ENCODE assay signal across 16 cellular contexts in the genomic region with DNA sequence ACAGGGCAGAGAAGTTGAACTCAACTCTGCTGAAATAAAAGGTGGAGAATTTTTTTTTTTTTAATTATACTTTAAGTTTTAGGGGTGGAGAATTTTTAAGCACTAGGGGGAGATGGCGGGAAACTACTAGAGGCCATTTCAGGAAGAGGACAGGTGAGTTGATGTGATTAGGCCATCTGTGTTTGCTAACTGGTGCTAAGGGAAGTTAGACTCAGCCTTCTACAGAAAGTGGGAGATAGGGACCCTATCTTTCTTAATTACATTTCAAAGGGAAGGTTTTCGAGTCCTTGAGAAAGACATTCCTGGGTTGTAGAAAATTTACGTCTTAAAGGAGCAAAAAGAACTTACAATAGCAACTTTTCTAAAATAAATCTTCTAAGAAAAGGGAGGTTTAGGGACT.
A peak's percentile ranks its signal among the peaks of the same experiment; 100 is the strongest.
DNase-seq lines count a peak whose midpoint lies in the region; ATAC-seq, FAIRE-seq and TF ChIP-seq lines count a peak whose summit lies in the region.
"Had no signal": no experiment of that assay in that cellular context is flagged by ENCODE, and none has a peak within 500 bp of the region (broad histone marks: within the 10 kb centered on the region; RNA-seq: fewer than 3 reads in every experiment).

No MANE protein-coding gene starts in this region.

- WGBS in H1 (ENCODE audit: extremely low coverage in 1 of 2, insufficient coverage in 1 of 2, insufficient read length in 1 of 2, insufficient replicate concordance in 2 of 2, low coverage in 1 of 2, low lambda C conversion rate in 2 of 2, missing lambda C conversion rate in 1 of 2), 2 experiments: 62% methylated on average over 3 of the region's 3 CpGs; no CpG with 5 or more reads in 1 of the 2 experiments

- H3K36me3 ChIP-seq in GM23338 (ENCODE audit: insufficient read depth) (no peaks in the 10 kb centered on the region), H1 (ENCODE audit: control insufficient read depth in 2 of 4, insufficient read depth in 4 of 4, low read length in 3 of 4) (no peaks in the 10 kb centered on the region)
- H3K36me3 ChIP-seq: BE2C had no signal

- no peak overlapping the region for H3K56ac ChIP-seq in H1 (replicated peaks; ENCODE audit: insufficient read length, low read depth, low read length)

- H3K4me1 ChIP-seq in GM23338 (ENCODE audit: insufficient read depth): no peaks in the 10 kb centered on the region
- no peaks in the 10 kb centered on the region for H3K4me1 ChIP-seq in H1 (replicated peaks in 1 of 4; ENCODE audit: control insufficient read depth in 3 of 4, insufficient read depth in 4 of 4, low read length in 3 of 4)
- H3K4me1 ChIP-seq: A549, BE2C had no signal

- H3F3A ChIP-seq in GM23338 (replicated peaks; ENCODE audit: low read depth): no peaks in the 10 kb centered on the region

- no peak overlapping the region for H4K8ac ChIP-seq in H1 (ENCODE audit: extremely low read depth, insufficient read depth, low read length)

- FAIRE-seq in H1 (lab: Jason Lieb, UNC): no peak
- FAIRE-seq: A549 had no signal

- ATAC-seq in GM23338: peak; percentile 80
- ATAC-seq in activated naive CD4-positive, alpha-beta T cell treated with anti-CD3 and anti-CD28 coated beads, Interleukin-2, amount 50 U/mL, for 72 hours: no peak
- ATAC-seq: A549; CD8-positive, alpha-beta T cell had no signal

- peaks cover 7% of the 10 kb centered on the region; the same call in 2 of the 3 replicates for H3K9me3 Mint-ChIP-seq in GM23338
- H3K9me3 Mint-ChIP-seq in activated naive CD4-positive, alpha-beta T cell treated with anti-CD3 and anti-CD28 coated beads, Interleukin-2, amount 50 U/mL, for 72 hours: peaks cover 0 to 4% of the 10 kb centered on the region in 2 donors
- H3K9me3 Mint-ChIP-seq: CD8-positive, alpha-beta T cell had no signal

- H3K9me3 ChIP-seq in H1 (ENCODE audit: insufficient read depth in 2 of 2, low read depth in 1 of 2, low read length in 1 of 2): peaks cover 0 to 9% of the 10 kb centered on the region in 2 experiments; a peak in 2 of 4 replicates
- H3K9me3 ChIP-seq: A549 had no signal

- no peak overlapping the region for H2BK5ac ChIP-seq in H1 (ENCODE audit: low read depth, low read length)

- H3K4me3 Mint-ChIP-seq in GM23338: no peak overlapping the region
- H3K4me3 Mint-ChIP-seq: CD14-positive monocyte; CD8-positive, alpha-beta T cell; HFFc6; IgD-negative memory B cell had no signal

- H3K79me2 ChIP-seq in GM23338 (replicated peaks; ENCODE audit: insufficient read depth) (no peaks in the 10 kb centered on the region), H1 (ENCODE audit: control insufficient read depth in 1 of 2, insufficient read depth in 2 of 2, low read length in 2 of 2) (no peaks in the 10 kb centered on the region)

- H3K27me3 Mint-ChIP-seq in GM23338 (ENCODE audit: insufficient read depth, low read depth, poor library complexity): peaks cover 4% of the 10 kb centered on the region
- H3K27me3 Mint-ChIP-seq: IgD-negative memory B cell had no signal

- no peaks in the 10 kb centered on the region; the same call in 1 of the 2 replicates for H4K20me1 ChIP-seq in GM23338 (replicated peaks; ENCODE audit: insufficient read depth)
- H4K20me1 ChIP-seq in H1 (replicated peaks in 1 of 2; ENCODE audit: control insufficient read depth in 1 of 2, insufficient read depth in 2 of 2, low read length in 2 of 2): no peaks in the 10 kb centered on the region

- H3K9ac ChIP-seq in H1 (replicated peaks in 1 of 4; ENCODE audit: extremely low read depth in 1 of 4, low read depth in 3 of 4, low read length in 3 of 4): no peak overlapping the region

- no peak for TF ChIP-seq EP300 in H1 (IDR thresholded peaks at IDR 0.05; ENCODE audit: borderline replicate concordance in 1 of 2, low read depth in 2 of 2, low read length in 2 of 2)

- H3K36me3 Mint-ChIP-seq in GM23338 (ENCODE audit: low read depth): no peaks in the 10 kb centered on the region
- H3K36me3 Mint-ChIP-seq in activated naive CD4-positive, alpha-beta T cell treated with anti-CD3 and anti-CD28 coated beads, Interleukin-2, amount 50 U/mL, for 72 hours: no peaks in the 10 kb centered on the region
- H3K36me3 Mint-ChIP-seq: CD14-positive monocyte; CD8-positive, alpha-beta T cell; IgD-negative memory B cell had no signal

- no peak overlapping the region for H4K5ac ChIP-seq in H1 (ENCODE audit: insufficient read length, low read depth, low read length)

- H2AFZ ChIP-seq in GM23338: no peak overlapping the region
- no peak overlapping the region for H2AFZ ChIP-seq in H1 (ENCODE audit: low read length)

- no peaks in the 10 kb centered on the region for H3K4me1 Mint-ChIP-seq in GM23338
- H3K4me1 Mint-ChIP-seq: CD14-positive monocyte, IgD-negative memory B cell had no signal

- H3K23me2 ChIP-seq in H1 (ENCODE audit: low read depth, low read length): no peaks in the 10 kb centered on the region

- no peaks in the 10 kb centered on the region for H3K9me2 ChIP-seq in GM23338 (ENCODE audit: insufficient read depth)

- no peak for TF ChIP-seq POLR2A in H1 (IDR thresholded peaks at IDR 0.05; ENCODE audit: control extremely low read depth in 1 of 2, low read depth in 2 of 2, low read length in 2 of 2)

- no peaks in the 10 kb centered on the region for H3K79me1 ChIP-seq in H1 (ENCODE audit: low read depth, low read length)

- no peak overlapping the region for H3K18ac ChIP-seq in H1 (ENCODE audit: extremely low read depth, low read length)

- H3K4me2 ChIP-seq in GM23338 (no peak overlapping the region), H1 (ENCODE audit: insufficient read depth in 1 of 2, low read depth in 2 of 2, low read length in 2 of 2) (no peak overlapping the region)
- H3K4me2 ChIP-seq: A549 had no signal

- peaks cover 24% of the 10 kb centered on the region for H3K27me3 ChIP-seq in GM23338 (ENCODE audit: insufficient read depth)
- peaks cover 0 to 4% (median 0%) of the 10 kb centered on the region in 4 experiments; a peak in 1 of 7 replicates for H3K27me3 ChIP-seq in H1 (replicated peaks in 1 of 4; ENCODE audit: control insufficient read depth in 3 of 4, extremely low read depth in 1 of 4, insufficient read depth in 3 of 4, low read length in 3 of 4)

- TF ChIP-seq RAD21 in H1 (IDR thresholded peaks at IDR 0.05 in 1 of 2, conservative IDR thresholded peaks at IDR 0.05 in 1 of 2; ENCODE audit: low read depth in 2 of 2, low read length in 2 of 2): no peak; a peak in 1 of 4 replicates

- H3K27ac Mint-ChIP-seq in GM23338: no peak overlapping the region
- H3K27ac Mint-ChIP-seq in activated naive CD4-positive, alpha-beta T cell treated with anti-CD3 and anti-CD28 coated beads, Interleukin-2, amount 50 U/mL, for 72 hours: no peak overlapping the region
- H3K27ac Mint-ChIP-seq: CD14-positive monocyte; CD8-positive, alpha-beta T cell; HFFc6; IgD-negative memory B cell had no signal

- no peak overlapping the region for H2BK20ac ChIP-seq in H1 (ENCODE audit: low read length)

- no peak overlapping the region for H3K4ac ChIP-seq in H1 (replicated peaks; ENCODE audit: insufficient read length, low read depth, low read length)

- H4K91ac ChIP-seq in H1 (replicated peaks; ENCODE audit: insufficient read length, low read length): no peak overlapping the region

- no peak overlapping the region for H2AK5ac ChIP-seq in H1 (ENCODE audit: low read depth, low read length)

- H3K14ac ChIP-seq in H1 (ENCODE audit: insufficient read length): no peak overlapping the region

- CTCF ChIA-PET in H1 (lab: Charles Lee; ENCODE audit: partially characterized antibody): no interaction called here

- POLR2A ChIA-PET in H1 (lab: Charles Lee; ENCODE audit: partially characterized antibody): no interaction called here

- H2BK12ac ChIP-seq in H1 (ENCODE audit: low read depth, low read length): no peak overlapping the region

- TF ChIP-seq CTCF in 22Rv1 (IDR thresholded peaks at IDR 0.05): peak; percentile 15; the same call in 1 of the 2 replicates
- TF ChIP-seq CTCF in GM23338 (conservative IDR thresholded peaks at IDR 0.05; ENCODE audit: low read depth in 2 of 2): peak; percentile 40 to 44; a peak in 3 of 4 replicates
- peak in 1 of 3 experiments; percentile 0; a peak in 1 of 4 replicates for TF ChIP-seq CTCF in H1 (IDR thresholded peaks at IDR 0.05; ENCODE audit: control extremely low read depth in 1 of 3, insufficient read depth in 1 of 3, low read depth in 1 of 3, low read length in 3 of 3)

- H2BK120ac ChIP-seq in H1 (replicated peaks; ENCODE audit: low read depth, low read length): no peak overlapping the region

- H3K27ac ChIP-seq in 22Rv1 (no peak overlapping the region), GM23338 (ENCODE audit: low read depth) (no peak overlapping the region), H1 (ENCODE audit: low read depth, low read length) (no peak overlapping the region)
- H3K27ac ChIP-seq: A549 had no signal

- H3K4me3 ChIP-seq in GM23338: no peak overlapping the region
- H3K4me3 ChIP-seq in H1 (ENCODE audit: extremely low read depth in 1 of 4, insufficient read depth in 2 of 4, low read depth in 3 of 4, low read length in 4 of 4): no peak overlapping the region
- H3K4me3 ChIP-seq: A549 had no signal

- H2BK15ac ChIP-seq in H1 (ENCODE audit: low read length): no peak overlapping the region

- no peak overlapping the region for H3K23ac ChIP-seq in H1 (ENCODE audit: insufficient read length)

- DNase-seq in GM23338 (ENCODE audit: low spot score) (peak; percentile 76), H1 (ENCODE audit: low read depth in 1 of 2, low spot score in 2 of 2) (peak in 1 of 2 experiments; percentile 9), iPS-NIHi11 (ENCODE audit: low spot score) (peak; percentile 5)
- no peak for DNase-seq in activated naive CD4-positive, alpha-beta T cell treated with anti-CD3 and anti-CD28 coated beads, Interleukin-2, amount 50 U/mL, for 16 hours
- no peak for DNase-seq in activated CD4-positive, CD25-positive, alpha-beta regulatory T cell (lab: John Stamatoyannopoulos, UW)
- no peak for DNase-seq in activated naive CD4-positive, alpha-beta T cell treated with anti-CD3 and anti-CD28 coated beads, Interleukin-2, amount 50 U/mL, for 72 hours (ENCODE audit: low spot score in 2 of 2)
- DNase-seq: BE2C; CD8-positive, alpha-beta T cell; COR-L47; GOT3; HCEC 1CT; HFFc6 had no signal

TF ChIP-seq in GM23338, 12 proteins besides CTCF, POLR2A, EP300 and RAD21 (continues in another document):
- TF ChIP-seq POLR2AphosphoS5 (IDR thresholded peaks at IDR 0.05; ENCODE audit: low read depth): no peak

TF ChIP-seq in H1, 55 proteins besides CTCF, POLR2A, EP300 and RAD21:
- TF ChIP-seq, protein P1, sequence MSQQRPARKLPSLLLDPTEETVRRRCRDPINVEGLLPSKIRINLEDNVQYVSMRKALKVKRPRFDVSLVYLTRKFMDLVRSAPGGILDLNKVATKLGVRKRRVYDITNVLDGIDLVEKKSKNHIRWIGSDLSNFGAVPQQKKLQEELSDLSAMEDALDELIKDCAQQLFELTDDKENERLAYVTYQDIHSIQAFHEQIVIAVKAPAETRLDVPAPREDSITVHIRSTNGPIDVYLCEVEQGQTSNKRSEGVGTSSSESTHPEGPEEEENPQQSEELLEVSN (IDR thresholded peaks at IDR 0.05): peak; percentile 40; the same call in 1 of the 2 replicates
- TF ChIP-seq SP4 (IDR thresholded peaks at IDR 0.05; ENCODE audit: low read length): no peak

Comparison
In these comparisons a context has a peak if more than half of its experiments do, and no peak if none do; other contexts are left out.
1. DNase-seq: peak in GM23338 (single experiment) and iPS-NIHi11 (single experiment); none in activated naive CD4-positive, alpha-beta T cell treated with anti-CD3 and anti-CD28 coated beads, Interleukin-2, amount 50 U/mL, for 16 hours (single experiment), activated CD4-positive, CD25-positive, alpha-beta regulatory T cell (0 of 4) and activated naive CD4-positive, alpha-beta T cell treated with anti-CD3 and anti-CD28 coated beads, Interleukin-2, amount 50 U/mL, for 72 hours (0 of 2).